Comparison of ENCODE assay signal across 13 cellular contexts in genomic region chr12:112182499-112182898, GRCh38. TPM values are rescaled to one million over a fixed set of nuclear protein-coding genes. Genes with fewer than 3 reads are reported as not detected.
DNase-seq lines count a peak whose midpoint lies in the region; ATAC-seq, FAIRE-seq and TF ChIP-seq lines count a peak whose summit lies in the region.
"Had no signal": no experiment of that assay in that cellular context is flagged by ENCODE, and none has a peak within 500 bp of the region (broad histone marks: within the 10 kb centered on the region; RNA-seq: fewer than 3 reads in every experiment).

No MANE protein-coding gene starts in this region.

- CTCF ChIA-PET in K562 (lab: Yijun Ruan, JAX; ENCODE audit: low intra/inter-chr PET ratio), result no interaction called here

- no peaks in the 10 kb centered on the region for H3K79me2 ChIP-seq in K562 (ENCODE audit: control insufficient read depth, insufficient read depth, low read length)

- POLR2A ChIA-PET in K562 (lab: Yijun Ruan, JAX), result interaction anchor here (0.7 to 1.6 kb wide), 3 partner anchors 10 to 1004 kb away, joined by 3 to 7 read pairs (median 4); no protein-coding TSS in a partner anchor

- H3K4me3 ChIP-seq in K562 (no peak overlapping the region), lung (no peak overlapping the region), upper lobe of right lung (no peak overlapping the region)
- H3K4me3 ChIP-seq: right lobe of liver had no signal

- H2AFZ ChIP-seq in K562 (ENCODE audit: low read depth, low read length), result no peak overlapping the region

- no peak for DNase-seq in left cardiac atrium
- DNase-seq in Right ventricle myocardium inferior (ENCODE audit: missing footprints), result no peak
- DNase-seq in K562 (ENCODE audit: extremely low read depth in 1 of 4, low spot score in 3 of 4), result no peak
- no peak for DNase-seq in lung (ENCODE audit: low spot score)
- DNase-seq in upper lobe of right lung, result no peak
- DNase-seq in SKM-1 treated with dmso at 0.1 percent for 144 hours (lab: John Stamatoyannopoulos, UW; ENCODE audit: unreplicated experiment), result no peak
- no peak for DNase-seq in left lobe of liver (ENCODE audit: low spot score)
- DNase-seq in H4 (ENCODE audit: low spot score), result no peak
- DNase-seq: activated T-cell treated with anti-CD3 and anti-CD28 coated beads for 4 hours, NCI-H187, PC-3, right lobe of liver had no signal

- no peak for TF ChIP-seq POLR2A in K562 (conservative IDR thresholded peaks at IDR 0.05)

- no peak for TF ChIP-seq RAD21 in K562 (CRISPR knock-in tag; conservative IDR thresholded peaks at IDR 0.05 in 1 of 2, IDR thresholded peaks at IDR 0.05 in 1 of 2)

- H3K27ac ChIP-seq in K562 (ENCODE audit: extremely low read depth, low read depth, low read length) (no peak overlapping the region), lung (ENCODE audit: low read depth in 1 of 2, low read length in 1 of 2) (no peak overlapping the region), upper lobe of right lung (no peak overlapping the region)
- H3K27ac ChIP-seq: right lobe of liver had no signal

- intact Hi-C loops in left cardiac atrium (cut with DNase I) (no loop called here), Right ventricle myocardium inferior (cut with DNase I) (no loop called here), K562 (cut with micrococcal nuclease) (no loop called here), upper lobe of right lung (cut with DNase I) (no loop called here)

- H3K27me3 ChIP-seq in K562 (ENCODE audit: control insufficient read depth in 2 of 2, insufficient read depth in 2 of 2, low read length in 2 of 2) (no peaks in the 10 kb centered on the region), lung (ENCODE audit: control insufficient read depth, insufficient read depth) (no peaks in the 10 kb centered on the region), upper lobe of right lung (no peaks in the 10 kb centered on the region)
- H3K27me3 ChIP-seq: right lobe of liver had no signal

- peaks cover 71% of the 10 kb centered on the region; the same call in 2 of the 3 replicates for H3K36me3 ChIP-seq in K562 (ENCODE audit: control insufficient read depth, insufficient read depth, low read length)
- H3K36me3 ChIP-seq in lung (ENCODE audit: control insufficient read depth in 2 of 2, insufficient read depth in 2 of 2, low read length in 2 of 2), result peaks cover 0 to 38% of the 10 kb centered on the region in 2 donors
- peaks cover 66% of the 10 kb centered on the region for H3K36me3 ChIP-seq in upper lobe of right lung

- 0 out of 4 replicates have a peak overlapping the region, but pooled peaks of 1 of the 2 experiments have one; percentile 33 for H3K9ac ChIP-seq in K562 (ENCODE audit: insufficient read depth in 1 of 2, low read depth in 2 of 2, low read length in 2 of 2)

- no TSS peak for BruUV-seq in K562 (replicated peaks; lab: Mats Ljungman, UMichigan)

- H3K9me1 ChIP-seq in K562 (ENCODE audit: control insufficient read depth, insufficient read depth, low read length), result peaks cover 5% of the 10 kb centered on the region

- no peaks in the 10 kb centered on the region for H3K9me3 ChIP-seq in K562 (replicated peaks; ENCODE audit: control insufficient read depth, insufficient read depth, low read depth, low read length)
- H3K9me3 ChIP-seq in lung (ENCODE audit: control insufficient read depth in 2 of 2, insufficient read depth in 1 of 2, low read length in 1 of 2), result no peaks in the 10 kb centered on the region
- no peaks in the 10 kb centered on the region for H3K9me3 ChIP-seq in upper lobe of right lung
- H3K9me3 ChIP-seq: right lobe of liver had no signal

- H3K4me2 ChIP-seq in K562 (ENCODE audit: insufficient read depth, low read length), result no peak overlapping the region

- TF ChIP-seq CTCF in K562 (IDR thresholded peaks at IDR 0.05 in 2 of 3, conservative IDR thresholded peaks at IDR 0.05 in 1 of 3; ENCODE audit: insufficient read depth in 2 of 3, low read depth in 1 of 3, low read length in 3 of 3), result no peak
- TF ChIP-seq CTCF in lung (IDR thresholded peaks at IDR 0.05; ENCODE audit: control extremely low read depth, extremely low read depth), result no peak
- TF ChIP-seq CTCF in upper lobe of right lung (IDR thresholded peaks at IDR 0.05), result no peak

- ATAC-seq in left cardiac atrium, result peak; percentile 27 to 50
- no peak for ATAC-seq in Right ventricle myocardium inferior
- no peak for ATAC-seq in K562
- peak; percentile 36 for ATAC-seq in lung (ENCODE audit: insufficient read depth, low FRiP score)
- ATAC-seq in upper lobe of right lung, result peak; percentile 43
- no peak for ATAC-seq in left lobe of liver
- ATAC-seq: PC-3, right lobe of liver had no signal

- no peak for TF ChIP-seq EP300 in K562 (IDR thresholded peaks at IDR 0.05; ENCODE audit: low read length)

- no peaks in the 10 kb centered on the region for H4K20me1 ChIP-seq in K562 (replicated peaks; ENCODE audit: control insufficient read depth, insufficient read depth, low read length)

- H3K4me1 ChIP-seq in K562 (replicated peaks in 1 of 2; ENCODE audit: control insufficient read depth in 2 of 2, insufficient read depth in 2 of 2, low read length in 2 of 2) (no peaks in the 10 kb centered on the region; a peak in 1 of 5 replicates), lung (ENCODE audit: control insufficient read depth in 2 of 2, insufficient read depth in 2 of 2, low read length in 2 of 2) (no peaks in the 10 kb centered on the region), upper lobe of right lung (no peaks in the 10 kb centered on the region)
- H3K4me1 ChIP-seq: right lobe of liver had no signal

- in situ Hi-C loops in K562 (cut with MboI), result no loop called here

- 94% methylated on average over 5 of the region's 7 CpGs for WGBS in K562 (ENCODE audit: insufficient coverage, low coverage, missing lambda C conversion rate)
- WGBS in lung, 2 donors, result 76 to 84% methylated on average over 7 of the region's 7 CpGs

- no peak for FAIRE-seq in K562 (lab: Jason Lieb, UNC)
- FAIRE-seq: bronchial epithelial cell had no signal

TF ChIP-seq in K562, 482 proteins besides CTCF, POLR2A, EP300 and RAD21:
- TF ChIP-seq HMGN3 (IDR thresholded peaks at IDR 0.05; ENCODE audit: borderline replicate concordance, extremely low read depth, insufficient read length, low read depth, low read length) (peak; percentile 28), ILF3 (IDR thresholded peaks at IDR 0.05; ENCODE audit: borderline replicate concordance) (no peak)

RNA-seq across cellular contexts. Expression of gene TRAFD1, which starts 57.1 kb away (rescaled TPM):
- total RNA-seq in left cardiac atrium (10 to 100 TPM; 18.0 to 18.9 TPM), Right ventricle myocardium inferior (20.7 TPM), K562 (2014; rRNA removed) (41.6 and 51.5 TPM in 2 replicates), K562 (2014; rRNA removed; fragmentation: Illumina TruSeq; extraction: Trizol) (41.3 and 44.6 TPM in 2 replicates), K562 (2015; rRNA removed; fragmentation: Illumina TruSeq; extraction: Trizol) (37.9 and 41.6 TPM in 2 replicates), K562 (2021) (46.7 and 49.2 TPM in 2 replicates), lung (10 to 100 TPM; 37.1 to 43.1 TPM), upper lobe of right lung (35.3 TPM), left lobe of liver (9.8 TPM)
- 60.7 and 77.3 TPM in 2 replicates for total RNA-seq in K562 (2011; cell fraction: chromatin; rRNA removed; ENCODE audit: low replicate concordance)
- total RNA-seq in K562 (2011; cell fraction: nucleolus; rRNA removed), result 30.9 and 38.0 TPM in 2 replicates
- 35.8 and 42.1 TPM in 2 replicates for total RNA-seq in K562 (2011; cell fraction: nucleoplasm; rRNA removed)
- polyA plus RNA-seq in K562 (2011; rRNA removed) (54.5 and 56.1 TPM in 2 replicates), K562 (2014; fragmentation: Illumina TruSeq; extraction: Trizol) (50.7 and 65.6 TPM in 2 replicates), K562 (2014; fragmentation: Nextera tagmentation; extraction: Ambion mirVana) (10 to 100 TPM; 54.5 to 85.5 TPM), K562 (2014; rRNA removed) (54.5 and 56.6 TPM in 2 replicates), lung (10 to 100 TPM; 16.9 to 38.5 TPM)
- 38.9 and 51.8 TPM in 2 replicates for polyA plus RNA-seq in K562 (2011; cell fraction: cytosol; rRNA removed)
- 43.8 and 56.4 TPM in 2 replicates for polyA plus RNA-seq in K562 (2011; cell fraction: nucleus; rRNA removed)
- polyA plus RNA-seq in K562 (2012), result 45.5 and 53.6 TPM in 2 replicates
- 65.6 and 70.5 TPM in 2 replicates for polyA minus RNA-seq in K562 (2011; rRNA and poly(A)+ RNA removed)
- polyA minus RNA-seq in K562 (2011; cell fraction: cytosol; rRNA and poly(A)+ RNA removed), result 17.4 and 20.6 TPM in 2 replicates
- 19.5 and 33.5 TPM in 2 replicates for polyA minus RNA-seq in K562 (2011; cell fraction: nucleus; rRNA and poly(A)+ RNA removed)
- total RNA-seq in H4 (2014; rRNA removed; shearing (Covaris generic)), result 23.3 and 34.7 TPM in 2 replicates

Comparison
In these comparisons a context has a peak if more than half of its experiments do, and no peak if none do; other contexts are left out.
1. ATAC-seq: peak in left cardiac atrium (2 of 2), lung (single experiment) and upper lobe of right lung (single experiment); none in Right ventricle myocardium inferior (single experiment), K562 (single experiment) and left lobe of liver (single experiment).